Comparison of ENCODE assay signal across 9 cellular contexts in genomic region chr4:88822034-88822433, GRCh38.
DNase-seq lines count a peak whose midpoint lies in the region; ATAC-seq and TF ChIP-seq lines count a peak whose summit lies in the region.
"Had no signal": no experiment of that assay in that cellular context is flagged by ENCODE, and none has a peak within 500 bp of the region (broad histone marks: within the 10 kb centered on the region; RNA-seq: fewer than 3 reads in every experiment).

No MANE protein-coding gene starts in this region.

- peak overlapping the region; percentile 6 for H3K9ac ChIP-seq in neural cell (ENCODE audit: low read length)

- no peak for TF ChIP-seq RAD21 in neural cell (conservative IDR thresholded peaks at IDR 0.05)

- no peaks in the 10 kb centered on the region for H4K20me1 ChIP-seq in neural cell (ENCODE audit: insufficient read depth)

- no peaks in the 10 kb centered on the region for H3K36me3 ChIP-seq in neural cell (ENCODE audit: insufficient read depth, low read length)

- TF ChIP-seq EP300 in neural cell (conservative IDR thresholded peaks at IDR 0.05; ENCODE audit: poor library complexity, severe bottlenecking) = no peak

- DNase-seq in natural killer cell = no peak
- no peak for DNase-seq in natural killer cell treated with Interleukin-12 subunit alpha and Interleukin-12 subunit beta and Interleukin-15 and Interleukin-18, amount 100 ng/mL, for 72 hours (ENCODE audit: low spot score)
- no peak for DNase-seq in coronary artery (ENCODE audit: low spot score)
- no peak for DNase-seq in UCSD-AML1 (lab: John Stamatoyannopoulos, UW; ENCODE audit: unreplicated experiment)
- DNase-seq in NCI-H1105 (lab: John Stamatoyannopoulos, UW) = no peak
- DNase-seq in AG20443 (ENCODE audit: low spot score) = no peak

- H3K27me3 ChIP-seq in neural cell (ENCODE audit: insufficient read depth, low read depth, low read length) = no peaks in the 10 kb centered on the region

- no peaks in the 10 kb centered on the region for H3K9me2 ChIP-seq in neural cell (ENCODE audit: insufficient read depth, low read length)

- H3K27ac Mint-ChIP-seq in natural killer cell = peak overlapping the region; percentile 92 to 97
- H3K27ac Mint-ChIP-seq in natural killer cell treated with Interleukin-12 subunit alpha and Interleukin-12 subunit beta and Interleukin-15 and Interleukin-18, amount 100 ng/mL, for 72 hours = peak overlapping the region in 1 of 2 donors; percentile 95

- no peaks in the 10 kb centered on the region for H3K27me3 Mint-ChIP-seq in natural killer cell (ENCODE audit: low read depth in 2 of 2)
- no peaks in the 10 kb centered on the region for H3K27me3 Mint-ChIP-seq in natural killer cell treated with Interleukin-12 subunit alpha and Interleukin-12 subunit beta and Interleukin-15 and Interleukin-18, amount 100 ng/mL, for 72 hours

- H3K4me2 ChIP-seq in neural cell (ENCODE audit: low read length) = no peak overlapping the region

- H3K4me3 ChIP-seq in coronary artery (peak overlapping the region; percentile 76), neural cell (ENCODE audit: low read length) (peak overlapping the region; percentile 62)

- no peaks in the 10 kb centered on the region for H3F3A ChIP-seq in neural cell (ENCODE audit: insufficient read depth, low read length, poor library complexity, severe bottlenecking)

- intact Hi-C loops in natural killer cell (cut with micrococcal nuclease) = loop anchor here (10.0 kb wide), 2 partner anchors 483 to 1887 kb away; partner anchors contain the start of genes AFF1 and GPRIN3

- no peaks in the 10 kb centered on the region for H3K9me3 Mint-ChIP-seq in natural killer cell
- H3K9me3 Mint-ChIP-seq in natural killer cell treated with Interleukin-12 subunit alpha and Interleukin-12 subunit beta and Interleukin-15 and Interleukin-18, amount 100 ng/mL, for 72 hours = no peaks in the 10 kb centered on the region
- H3K9me3 Mint-ChIP-seq: activated naive CD4-positive, alpha-beta T cell treated with anti-CD3 and anti-CD28 coated beads, Interleukin-2, amount 50 U/mL, for 72 hours had no signal

- no peak for TF ChIP-seq CTCF in natural killer cell (IDR thresholded peaks at IDR 0.05)
- TF ChIP-seq CTCF in coronary artery (IDR thresholded peaks at IDR 0.05) = no peak
- no peak for TF ChIP-seq CTCF in neural cell (IDR thresholded peaks at IDR 0.05; ENCODE audit: poor library complexity, severe bottlenecking)

- peak overlapping the region; percentile 74 to 89 for H3K27ac ChIP-seq in coronary artery
- H3K27ac ChIP-seq in neural cell (ENCODE audit: low read length) = no peak overlapping the region

- peak overlapping the region; percentile 91 for H3K4me3 Mint-ChIP-seq in natural killer cell
- no peak overlapping the region for H3K4me3 Mint-ChIP-seq in natural killer cell treated with Interleukin-12 subunit alpha and Interleukin-12 subunit beta and Interleukin-15 and Interleukin-18, amount 100 ng/mL, for 72 hours

- H3K36me3 Mint-ChIP-seq in natural killer cell = no peaks in the 10 kb centered on the region
- H3K36me3 Mint-ChIP-seq in natural killer cell treated with Interleukin-12 subunit alpha and Interleukin-12 subunit beta and Interleukin-15 and Interleukin-18, amount 100 ng/mL, for 72 hours = no peaks in the 10 kb centered on the region
- H3K36me3 Mint-ChIP-seq: activated naive CD4-positive, alpha-beta T cell treated with anti-CD3 and anti-CD28 coated beads, Interleukin-2, amount 50 U/mL, for 72 hours had no signal

- no peak overlapping the region for H2AFZ ChIP-seq in neural cell (ENCODE audit: low read depth, low read length)

- H3K79me2 ChIP-seq in neural cell (replicated peaks; ENCODE audit: insufficient read depth, low read length) = peaks cover 18% of the 10 kb centered on the region

- H3K9me3 ChIP-seq in neural cell (ENCODE audit: low read length) = no peaks in the 10 kb centered on the region

- ATAC-seq in natural killer cell (no peak), GM19467 (IDR thresholded peaks at IDR 0.05; ENCODE audit: unreplicated experiment) (no peak)
- no peak for ATAC-seq in natural killer cell treated with Interleukin-12 subunit alpha and Interleukin-12 subunit beta and Interleukin-15 and Interleukin-18, amount 100 ng/mL, for 72 hours
- ATAC-seq: activated naive CD4-positive, alpha-beta T cell treated with anti-CD3 and anti-CD28 coated beads, Interleukin-2, amount 50 U/mL, for 72 hours had no signal

- H3K4me1 Mint-ChIP-seq in natural killer cell = peaks cover 23 to 26% of the 10 kb centered on the region in 2 donors
- peaks cover 12 to 16% of the 10 kb centered on the region in 2 donors for H3K4me1 Mint-ChIP-seq in natural killer cell treated with Interleukin-12 subunit alpha and Interleukin-12 subunit beta and Interleukin-15 and Interleukin-18, amount 100 ng/mL, for 72 hours (ENCODE audit: low read depth in 2 of 2)

TF ChIP-seq in neural cell, 6 proteins besides CTCF, POLR2A, EP300 and RAD21:
- TF ChIP-seq REST (IDR thresholded peaks at IDR 0.05; ENCODE audit: borderline replicate concordance) (no peak), MXI1 (conservative IDR thresholded peaks at IDR 0.05; ENCODE audit: poor library complexity, severe bottlenecking) (no peak), EZH2 (IDR thresholded peaks at IDR 0.05; ENCODE audit: borderline replicate concordance, insufficient read depth, low read length, poor library complexity, severe bottlenecking) (no peak), TAF1 (IDR thresholded peaks at IDR 0.05; ENCODE audit: low read depth) (no peak), SMC3 (conservative IDR thresholded peaks at IDR 0.05; ENCODE audit: poor library complexity) (no peak), POLR2AphosphoS5 (IDR thresholded peaks at IDR 0.05) (no peak)
